Comparison of ENCODE assay signal across 21 cellular contexts in genomic region chr3:16258892-16259291, GRCh38.
"Had no signal": no experiment of that assay in that cellular context is flagged by ENCODE, and none has a peak within 500 bp of the region (broad histone marks: within the 10 kb centered on the region; RNA-seq: fewer than 3 reads in every experiment).

No MANE protein-coding gene starts in this region.

- H3K27ac Mint-ChIP-seq: dendritic cell treated with granulocyte-macrophage colony-stimulating factor and Interleukin-4, amounts not matched to agents 40 ng/mL and 50 ng/mL, for 4 days; effector memory CD8-positive, alpha-beta T cell; stimulated activated memory B cell treated with anti-CD40 and anti-IgM and Interleukin-4, amounts not matched to agents 10 μg/mL and 1 μg/mL and 100 μg/mL, for 72 hours; stimulated activated naive CD8-positive, alpha-beta T cell treated with anti-CD3 and anti-CD28 coated beads, Interleukin-15, Interleukin-2, amounts not matched to agents 100 ng/mL and 50 ng/mL, for 24 hours had no signal

- H3K27me3 ChIP-seq: esophagus muscularis mucosa, hepatocyte, neutrophil, spleen, testis had no signal

- H3K4me2 ChIP-seq: hepatocyte had no signal

- H3K4me3 Mint-ChIP-seq: dendritic cell treated with granulocyte-macrophage colony-stimulating factor and Interleukin-4, amounts not matched to agents 40 ng/mL and 50 ng/mL, for 4 days; effector memory CD8-positive, alpha-beta T cell; naive B cell; stimulated activated memory B cell treated with anti-CD40 and anti-IgM and Interleukin-4, amounts not matched to agents 10 μg/mL and 1 μg/mL and 100 μg/mL, for 72 hours; stimulated activated naive CD8-positive, alpha-beta T cell treated with anti-CD3 and anti-CD28 coated beads, Interleukin-15, Interleukin-2, amounts not matched to agents 100 ng/mL and 50 ng/mL, for 24 hours had no signal

- H3K9me3 ChIP-seq: esophagus muscularis mucosa, neutrophil, spleen, testis had no signal

- H3K4me3 ChIP-seq: esophagus muscularis mucosa, hepatocyte, spleen, testis had no signal

- H3K27ac ChIP-seq: epithelial cell of prostate, esophagus muscularis mucosa, hepatocyte, neutrophil, spleen, testis had no signal

- H2AFZ ChIP-seq: hepatocyte had no signal

- H3K27me3 Mint-ChIP-seq: dendritic cell treated with granulocyte-macrophage colony-stimulating factor and Interleukin-4, amounts not matched to agents 40 ng/mL and 50 ng/mL, for 4 days; effector memory CD8-positive, alpha-beta T cell; naive B cell; stimulated activated memory B cell treated with anti-CD40 and anti-IgM and Interleukin-4, amounts not matched to agents 10 μg/mL and 1 μg/mL and 100 μg/mL, for 72 hours; stimulated activated naive CD8-positive, alpha-beta T cell treated with anti-CD3 and anti-CD28 coated beads, Interleukin-15, Interleukin-2, amounts not matched to agents 100 ng/mL and 50 ng/mL, for 24 hours had no signal

- ATAC-seq: effector memory CD8-positive, alpha-beta T cell; left colon; left ventricle myocardium superior; sciatic nerve; stimulated activated memory B cell treated with anti-CD40 and anti-IgM and Interleukin-4, amounts not matched to agents 10 μg/mL and 1 μg/mL and 100 μg/mL, for 72 hours had no signal

- H3K9me3 Mint-ChIP-seq: dendritic cell treated with granulocyte-macrophage colony-stimulating factor and Interleukin-4, amounts not matched to agents 40 ng/mL and 50 ng/mL, for 4 days; effector memory CD8-positive, alpha-beta T cell; naive B cell; stimulated activated memory B cell treated with anti-CD40 and anti-IgM and Interleukin-4, amounts not matched to agents 10 μg/mL and 1 μg/mL and 100 μg/mL, for 72 hours; stimulated activated naive CD8-positive, alpha-beta T cell treated with anti-CD3 and anti-CD28 coated beads, Interleukin-15, Interleukin-2, amounts not matched to agents 100 ng/mL and 50 ng/mL, for 24 hours had no signal

- DNase-seq: effector memory CD8-positive, alpha-beta T cell; head of caudate nucleus; kidney; left colon; left ventricle myocardium superior; mesendoderm; naive B cell; spleen; stimulated activated CD4-positive, alpha-beta T cell treated with anti-CD3 and anti-CD28 coated beads, Interleukin-15, amount 100 ng/mL, for 24 hours; stimulated activated CD4-positive, alpha-beta T cell treated with anti-CD3 and anti-CD28 coated beads, Interleukin-1b, Interleukin-23, amount 100 ng/mL, for 48 hours; stimulated activated CD4-positive, alpha-beta T cell treated with anti-CD3 and anti-CD28 coated beads, Interleukin-4, amount 100 ng/mL, for 24 hours; testis; trophoblast cell had no signal
